9 cellular contexts compared by ENCODE assay signal in the genomic region with DNA sequence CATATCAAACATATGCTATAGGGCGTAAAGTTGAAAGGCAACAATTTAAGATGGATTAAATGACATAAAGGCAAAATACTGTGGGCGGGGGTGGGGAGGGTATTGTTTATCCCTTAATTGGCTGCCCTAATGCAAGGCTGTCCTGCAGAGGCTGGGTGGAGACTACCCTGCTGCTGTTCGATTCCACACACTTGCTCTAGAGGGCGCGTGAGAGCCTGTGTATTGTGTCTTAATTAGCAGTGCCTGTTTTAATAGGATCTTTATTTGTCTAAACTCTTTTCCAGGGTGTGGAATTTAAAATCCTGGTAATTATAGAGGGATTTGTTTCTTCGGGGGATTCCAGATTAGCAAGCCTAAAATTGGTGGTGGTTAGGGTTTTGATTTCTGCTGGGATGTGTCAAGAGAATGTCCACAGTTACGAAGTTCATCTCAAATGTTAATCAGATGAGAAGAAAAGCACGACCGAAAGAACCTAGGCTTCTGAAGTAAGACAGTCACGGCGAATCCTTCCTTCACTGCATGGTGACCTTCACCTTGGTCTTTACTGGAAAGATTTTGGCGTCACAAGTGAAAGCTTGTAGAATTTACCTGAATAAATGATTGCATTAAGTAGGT.
DNase-seq lines count a peak whose midpoint lies in the region; ATAC-seq and TF ChIP-seq lines count a peak whose summit lies in the region.
"Had no signal": no experiment of that assay in that cellular context is flagged by ENCODE, and none has a peak within 500 bp of the region (broad histone marks: within the 10 kb centered on the region; RNA-seq: fewer than 3 reads in every experiment).

No MANE protein-coding gene starts in this region.

- TF ChIP-seq CTCF in coronary artery (IDR thresholded peaks at IDR 0.05) = peak; percentile 40

- H3K4me3 Mint-ChIP-seq in stimulated activated memory B cell treated with anti-CD40 and anti-IgM and Interleukin-4, amounts not matched to agents 10 μg/mL and 1 μg/mL and 100 μg/mL, for 72 hours = no peak overlapping the region
- H3K4me3 Mint-ChIP-seq: CD8-positive, alpha-beta memory T cell had no signal

- H3K9me3 Mint-ChIP-seq in stimulated activated memory B cell treated with anti-CD40 and anti-IgM and Interleukin-4, amounts not matched to agents 10 μg/mL and 1 μg/mL and 100 μg/mL, for 72 hours = no peaks in the 10 kb centered on the region
- H3K9me3 Mint-ChIP-seq: CD8-positive, alpha-beta memory T cell had no signal

- no peaks in the 10 kb centered on the region for H3K4me1 Mint-ChIP-seq in stimulated activated memory B cell treated with anti-CD40 and anti-IgM and Interleukin-4, amounts not matched to agents 10 μg/mL and 1 μg/mL and 100 μg/mL, for 72 hours

- DNase-seq in NCI-H2081 (lab: John Stamatoyannopoulos, UW) (peak; percentile 45 to 56), NCI-H2081 treated with DMSO at 0.1 percent for 48 hours (lab: John Stamatoyannopoulos, UW) (no peak), HPDE6-E6E7 (ENCODE audit: extremely low spot score) (peak; percentile 57), T-helper 9 cell (peak; percentile 4), coronary artery (ENCODE audit: low spot score) (no peak), midbrain (lab: John Stamatoyannopoulos, UW) (peak; percentile 36)

- no peak overlapping the region for H3K27ac Mint-ChIP-seq in stimulated activated memory B cell treated with anti-CD40 and anti-IgM and Interleukin-4, amounts not matched to agents 10 μg/mL and 1 μg/mL and 100 μg/mL, for 72 hours
- H3K27ac Mint-ChIP-seq: CD8-positive, alpha-beta memory T cell had no signal

- peaks cover 59% of the 10 kb centered on the region for H3K27me3 Mint-ChIP-seq in stimulated activated memory B cell treated with anti-CD40 and anti-IgM and Interleukin-4, amounts not matched to agents 10 μg/mL and 1 μg/mL and 100 μg/mL, for 72 hours

- H3K36me3 Mint-ChIP-seq in stimulated activated memory B cell treated with anti-CD40 and anti-IgM and Interleukin-4, amounts not matched to agents 10 μg/mL and 1 μg/mL and 100 μg/mL, for 72 hours = no peaks in the 10 kb centered on the region
- H3K36me3 Mint-ChIP-seq: CD8-positive, alpha-beta memory T cell had no signal

- no peak overlapping the region for H3K27ac ChIP-seq in coronary artery

- no peak overlapping the region for H3K4me3 ChIP-seq in coronary artery

- ATAC-seq in stimulated activated memory B cell treated with anti-CD40 and anti-IgM and Interleukin-4, amounts not matched to agents 10 μg/mL and 1 μg/mL and 100 μg/mL, for 72 hours = no peak
- ATAC-seq in GM19324 (IDR thresholded peaks at IDR 0.05; ENCODE audit: low FRiP score, unreplicated experiment) = no peak

Comparison
In these comparisons a context has a peak if more than half of its experiments do, and no peak if none do; other contexts are left out.
1. DNase-seq: peak in NCI-H2081 (2 of 2), HPDE6-E6E7 (single experiment), T-helper 9 cell (single experiment) and midbrain (single experiment); none in NCI-H2081 treated with DMSO at 0.1 percent for 48 hours (single experiment) and coronary artery (single experiment).